In genomic region chr12:109477963-109478315, GRCh38 we compare ENCODE assay signal across 8 cellular contexts. TPM values are rescaled to one million over a fixed set of nuclear protein-coding genes. Genes with fewer than 3 reads are reported as not detected.
DNase-seq lines count a peak whose midpoint lies in the region; ATAC-seq and TF ChIP-seq lines count a peak whose summit lies in the region.

No MANE protein-coding gene starts in this region.

- ATAC-seq in activated B cell treated with CpG ODN at 0.5 μM for 24 hours (ENCODE audit: low read depth) (no peak), right cardiac atrium (no peak), HG02973 (IDR thresholded peaks at IDR 0.05; ENCODE audit: unreplicated experiment) (no peak), GM21737 (IDR thresholded peaks at IDR 0.05; ENCODE audit: unreplicated experiment) (no peak)

- WGBS in right cardiac atrium = 4% methylated on average over 9 of the region's 9 CpGs

- no peaks in the 10 kb centered on the region; the same call in 1 of the 2 replicates for H3K36me3 ChIP-seq in H7 (replicated peaks; ENCODE audit: control insufficient read depth, insufficient read depth, low read length)
- H3K36me3 ChIP-seq in skeletal muscle satellite cell (ENCODE audit: insufficient read depth, low read length) = peaks cover 10% of the 10 kb centered on the region

- POLR2A ChIA-PET in activated B cell treated with CpG ODN at 0.5 μM for 24 hours (lab: Charles Lee) = interaction anchor here (0.5 to 1.3 kb wide), 3 partner anchors 50 to 1024 kb away, joined by 3 to 7 read pairs (median 3); partner anchors contain the start of gene RAD9B

- no peaks in the 10 kb centered on the region for H3K9me3 Mint-ChIP-seq in activated B cell treated with CpG ODN at 0.5 μM for 24 hours

- H3K4me3 ChIP-seq in H7 (ENCODE audit: insufficient read depth, low read depth, low read length) (peak overlapping the region; percentile 81), right cardiac atrium (ENCODE audit: low read length) (peak overlapping the region; percentile 88), skeletal muscle satellite cell (ENCODE audit: low read length) (peak overlapping the region; percentile 92)

- H3K9ac ChIP-seq in skeletal muscle satellite cell (ENCODE audit: low read depth, low read length) = peak overlapping the region; percentile 96

- peak overlapping the region; percentile 98 for H3K27ac Mint-ChIP-seq in activated B cell treated with CpG ODN at 0.5 μM for 24 hours

- no peaks in the 10 kb centered on the region for H3K27me3 ChIP-seq in H7 (ENCODE audit: control insufficient read depth, insufficient read depth, low read length)
- no peaks in the 10 kb centered on the region for H3K27me3 ChIP-seq in right cardiac atrium (ENCODE audit: control insufficient read depth, insufficient read depth)
- H3K27me3 ChIP-seq in skeletal muscle satellite cell (ENCODE audit: control insufficient read depth, insufficient read depth, low read length) = no peaks in the 10 kb centered on the region

- no peak for TF ChIP-seq CTCF in activated B cell treated with CpG ODN at 0.5 μM for 24 hours (IDR thresholded peaks at IDR 0.05)

- peak overlapping the region; percentile 98 for H3K27ac ChIP-seq in right cardiac atrium (ENCODE audit: low read length)

- CTCF ChIA-PET in activated B cell treated with CpG ODN at 0.5 μM for 24 hours (lab: Charles Lee) = no interaction called here

- H3K27me3 Mint-ChIP-seq in activated B cell treated with CpG ODN at 0.5 μM for 24 hours = no peaks in the 10 kb centered on the region

- intact Hi-C loops in activated B cell treated with CpG ODN at 0.5 μM for 24 hours (cut with micrococcal nuclease) = loop anchor here (1.0 to 5.0 kb wide), 5 partner anchors 95 to 570 kb away; partner anchors contain the start of genes C12orf76, FAM222A, GLTP and MMAB
- intact Hi-C loops in right cardiac atrium (cut with DNase I) = loop anchor here in 3 of 4 donors (5.0 kb wide), 2 partner anchors 41 to 46 kb away; no protein-coding TSS in a partner anchor

- peaks cover 38% of the 10 kb centered on the region for H3K4me1 Mint-ChIP-seq in activated B cell treated with CpG ODN at 0.5 μM for 24 hours

- peaks cover 6% of the 10 kb centered on the region for H3K4me1 ChIP-seq in right cardiac atrium (ENCODE audit: control insufficient read depth, insufficient read depth, low read length)
- peaks cover 23% of the 10 kb centered on the region for H3K4me1 ChIP-seq in skeletal muscle satellite cell (ENCODE audit: control insufficient read depth, insufficient read depth, low read length)

- no peaks in the 10 kb centered on the region for H3K9me3 ChIP-seq in right cardiac atrium (ENCODE audit: control insufficient read depth, low read length)
- no peaks in the 10 kb centered on the region for H3K9me3 ChIP-seq in skeletal muscle satellite cell (replicated peaks; ENCODE audit: low read length)

- DNase-seq in H7 = no peak
- DNase-seq in activated B cell treated with CpG ODN at 0.5 μM for 24 hours = no peak
- no peak for DNase-seq in right cardiac atrium
- DNase-seq in NCI-H1694 (lab: John Stamatoyannopoulos, UW) = no peak
- no peak for DNase-seq in AG08395 (ENCODE audit: low spot score)

- peak overlapping the region; percentile 99 for H3K4me3 Mint-ChIP-seq in activated B cell treated with CpG ODN at 0.5 μM for 24 hours

- H3K4me2 ChIP-seq in skeletal muscle satellite cell (ENCODE audit: low read length) = peak overlapping the region; percentile 84

- peaks cover 11% of the 10 kb centered on the region for H3K36me3 Mint-ChIP-seq in activated B cell treated with CpG ODN at 0.5 μM for 24 hours (ENCODE audit: low read depth)

RNA-seq across cellular contexts. Expression of gene UBE3B, which starts 0.5 kb away (rescaled TPM):
- 17.0 and 30.8 TPM in 2 replicates for total RNA-seq in H7 (2014; rRNA removed; shearing (Covaris generic))
- total RNA-seq in activated B cell treated with CpG ODN at 0.5 μM for 24 hours (35.4 and 36.9 TPM in 2 replicates), right cardiac atrium (10 to 100 TPM; 39.9 to 53.2 (median 46.8) TPM)
- polyA plus RNA-seq in right cardiac atrium = 22.6 TPM
- 30.6 and 33.7 TPM in 2 replicates for total RNA-seq in skeletal muscle satellite cell (2012; rRNA removed)

RNA-seq across cellular contexts. Expression of gene KCTD10, which starts 0.8 kb away (rescaled TPM):
- 25.8 and 28.9 TPM in 2 replicates for total RNA-seq in H7 (2014; rRNA removed; shearing (Covaris generic))
- total RNA-seq in activated B cell treated with CpG ODN at 0.5 μM for 24 hours = 32.7 and 38.7 TPM in 2 replicates
- 10 to 100 TPM; 28.3 to 76.9 (median 32.9) TPM for total RNA-seq in right cardiac atrium
- polyA plus RNA-seq in right cardiac atrium = 16.5 TPM
- 49.4 and 75.4 TPM in 2 replicates for total RNA-seq in skeletal muscle satellite cell (2012; rRNA removed)
